ENCODE assay signal across 13 cellular contexts in genomic region chr2:157414050-157414449, GRCh38. TPM values are rescaled to one million over a fixed set of nuclear protein-coding genes. Genes with fewer than 3 reads are reported as not detected.
DNase-seq lines count a peak whose midpoint lies in the region; ATAC-seq and TF ChIP-seq lines count a peak whose summit lies in the region.
"Had no signal": no experiment of that assay in that cellular context is flagged by ENCODE, and none has a peak within 500 bp of the region (broad histone marks: within the 10 kb centered on the region; RNA-seq: fewer than 3 reads in every experiment).

No MANE protein-coding gene starts in this region.

- peak overlapping the region; percentile 37 to 68 for H3K27ac ChIP-seq in right atrium auricular region
- H3K27ac ChIP-seq: pancreas had no signal

- peaks cover 0 to 15% of the 10 kb centered on the region in 2 donors for H3K4me1 ChIP-seq in right atrium auricular region

- peak; percentile 17 for ATAC-seq in GM18517 (IDR thresholded peaks at IDR 0.05; ENCODE audit: unreplicated experiment)
- peak; percentile 19 for ATAC-seq in GM21423 (IDR thresholded peaks at IDR 0.05; ENCODE audit: unreplicated experiment)
- peak; percentile 18 for ATAC-seq in HG03280 (IDR thresholded peaks at IDR 0.05; ENCODE audit: unreplicated experiment)
- ATAC-seq: K562, Panc1 had no signal

- no peaks in the 10 kb centered on the region for H3K9me3 ChIP-seq in right atrium auricular region
- no peaks in the 10 kb centered on the region for H3K9me3 ChIP-seq in MG63
- H3K9me3 ChIP-seq: pancreas had no signal

- DNase-seq in right atrium auricular region (ENCODE audit: low spot score) (no peak), cerebellum (ENCODE audit: low spot score) (no peak), DMS114 treated with DMSO at 0.1 percent for 48 hours (lab: John Stamatoyannopoulos, UW; ENCODE audit: unreplicated experiment) (no peak), MG63 (no peak), hypothalamus (lab: John Stamatoyannopoulos, UW) (no peak)
- DNase-seq: foreskin fibroblast, GDM1, pancreas had no signal

- H3K27me3 ChIP-seq in right atrium auricular region (no peaks in the 10 kb centered on the region), MG63 (no peaks in the 10 kb centered on the region)
- H3K27me3 ChIP-seq: pancreas had no signal

- no peak for TF ChIP-seq CTCF in right atrium auricular region (IDR thresholded peaks at IDR 0.05)

- H3K4me3 ChIP-seq in right atrium auricular region: no peak overlapping the region
- no peak overlapping the region for H3K4me3 ChIP-seq in MG63
- H3K4me3 ChIP-seq: K562, pancreas had no signal

- H3K36me3 ChIP-seq in right atrium auricular region (no peaks in the 10 kb centered on the region), MG63 (no peaks in the 10 kb centered on the region)
- H3K36me3 ChIP-seq: pancreas had no signal

RNA-seq across cellular contexts. Expression of gene CYTIP, which starts 29.8 kb away (rescaled TPM):
- total RNA-seq in right atrium auricular region (1 to 10 TPM; 3.3 to 4.8 TPM), cerebellum (0.27 TPM)
- not detected in 2 replicates for total RNA-seq in MG63 (2014; rRNA removed; shearing (Covaris generic); ENCODE audit: low replicate concordance)
